Comparison of ENCODE assay signal across 22 cellular contexts in the genomic region with DNA sequence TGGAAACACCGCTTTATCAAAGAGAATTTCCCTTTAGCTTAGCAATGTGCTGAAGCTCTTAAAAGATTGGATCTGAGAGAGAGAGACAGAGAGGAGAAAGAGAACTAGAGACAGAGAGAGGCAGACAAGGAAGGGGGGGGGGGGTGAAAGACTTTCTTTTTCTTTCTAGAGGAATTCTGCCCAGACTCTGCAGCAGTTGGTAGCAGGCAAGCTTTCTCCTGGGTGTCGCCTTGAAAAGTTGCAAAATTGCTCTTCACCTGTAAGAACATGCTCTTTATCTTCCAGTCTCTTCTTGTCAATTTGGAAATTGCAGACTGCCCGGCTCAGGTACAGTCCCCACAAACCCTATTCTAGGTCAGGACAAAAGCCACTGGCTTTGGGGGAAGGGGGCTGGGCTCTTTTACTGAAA. TPM values are rescaled to one million over a fixed set of nuclear protein-coding genes. Genes with fewer than 3 reads are reported as not detected.
DNase-seq lines count a peak whose midpoint lies in the region; ATAC-seq, FAIRE-seq and TF ChIP-seq lines count a peak whose summit lies in the region.
"Had no signal": no experiment of that assay in that cellular context is flagged by ENCODE, and none has a peak within 500 bp of the region (broad histone marks: within the 10 kb centered on the region; RNA-seq: fewer than 3 reads in every experiment).

No MANE protein-coding gene starts in this region.

- H3K4me2 ChIP-seq in astrocyte (ENCODE audit: low read length): peak overlapping the region; percentile 57
- H3K4me2 ChIP-seq: A549, KMS-11 had no signal

- H3K9ac ChIP-seq in astrocyte (ENCODE audit: low read length): peak overlapping the region; percentile 13
- H3K9ac ChIP-seq: KMS-11 had no signal

- no peak for ATAC-seq in activated CD8-positive, alpha-beta T cell treated with anti-CD3 and anti-CD28 coated beads for 36 hours
- ATAC-seq in body of pancreas: no peak
- ATAC-seq: A549, HepG2 had no signal

- no TSS peak for BruUV-seq in A673 (replicated peaks; lab: Mats Ljungman, UMichigan)

- in situ Hi-C loops in HAP-1 (cut with MboI; ENCODE audit: low sequenced_read_pairs): loop anchor here (10.0 to 25.0 kb wide), 2 partner anchors 228 to 374 kb away; no protein-coding TSS in a partner anchor

- no peak overlapping the region for H3K27ac Mint-ChIP-seq in astrocyte (ENCODE audit: unreplicated experiment)
- no peak overlapping the region for H3K27ac Mint-ChIP-seq in activated CD8-positive, alpha-beta T cell treated with anti-CD3 and anti-CD28 coated beads for 36 hours

- peaks cover 14% of the 10 kb centered on the region for H3K4me1 ChIP-seq in A673 (ENCODE audit: insufficient read depth, low read length, poor library complexity, severe bottlenecking)
- peaks cover 18% of the 10 kb centered on the region for H3K4me1 ChIP-seq in HAP-1
- no peaks in the 10 kb centered on the region for H3K4me1 ChIP-seq in astrocyte (ENCODE audit: insufficient read depth, low read length)
- H3K4me1 ChIP-seq in body of pancreas: peaks cover 10% of the 10 kb centered on the region
- H3K4me1 ChIP-seq: A549 had no signal

- no peak for DNase-seq in A673 (ENCODE audit: low spot score)
- peak in 1 of 2 experiments; percentile 65 for DNase-seq in HAP-1 (ENCODE audit: low spot score in 2 of 2)
- DNase-seq in astrocyte (ENCODE audit: low read depth): no peak
- DNase-seq in HCEC 1CT: no peak
- DNase-seq in NCI-H345 (lab: John Stamatoyannopoulos, UW): no peak
- no peak for DNase-seq in activated CD8-positive, alpha-beta T cell treated with anti-CD3 and anti-CD28 coated beads for 36 hours
- no peak for DNase-seq in body of pancreas
- DNase-seq: COR-L47, DMS153, NCI-H1048, NCI-H146, NCI-H2081, NCI-H510A treated with DMSO at 0.1 percent for 48 hours, SHP77 treated with DMSO at 0.1 percent for 48 hours had no signal

- H3K4me3 Mint-ChIP-seq in astrocyte (ENCODE audit: unreplicated experiment): no peak overlapping the region
- H3K4me3 Mint-ChIP-seq in activated CD8-positive, alpha-beta T cell treated with anti-CD3 and anti-CD28 coated beads for 36 hours: no peak overlapping the region

- peaks cover 6% of the 10 kb centered on the region for H3K79me2 ChIP-seq in astrocyte (ENCODE audit: insufficient read depth, low read length)

- CTCF ChIA-PET in A673 (lab: Charles Lee): no interaction called here
- CTCF ChIA-PET in activated CD8-positive, alpha-beta T cell treated with anti-CD3 and anti-CD28 coated beads for 36 hours (lab: Charles Lee): no interaction called here

- 8 to 16% methylated on average over 3 of the region's 3 CpGs for WGBS in body of pancreas, 2 donors

- H3K9me3 ChIP-seq in A673 (ENCODE audit: low read depth, low read length, poor library complexity, severe bottlenecking) (no peaks in the 10 kb centered on the region), HAP-1 (no peaks in the 10 kb centered on the region), astrocyte (ENCODE audit: insufficient read depth, low read depth, low read length) (no peaks in the 10 kb centered on the region), body of pancreas (no peaks in the 10 kb centered on the region)
- H3K9me3 ChIP-seq: A549 had no signal

- H3K27ac ChIP-seq in A673 (ENCODE audit: low read depth, low read length, poor library complexity, severe bottlenecking) (peak overlapping the region; percentile 95), astrocyte (ENCODE audit: low read depth, low read length) (no peak overlapping the region), layer of hippocampus (ENCODE audit: low read depth, low read length) (peak overlapping the region; percentile 30), body of pancreas (no peak overlapping the region)
- H3K27ac ChIP-seq: A549, C4-2B, KMS-11 had no signal

- TF ChIP-seq CTCF in A673 (conservative IDR thresholded peaks at IDR 0.05; ENCODE audit: low read depth, low read length) (no peak), astrocyte (IDR thresholded peaks at IDR 0.05; ENCODE audit: insufficient read depth, low read depth, low read length) (no peak), body of pancreas (IDR thresholded peaks at IDR 0.05) (no peak)
- TF ChIP-seq CTCF in activated CD8-positive, alpha-beta T cell treated with anti-CD3 and anti-CD28 coated beads for 36 hours (IDR thresholded peaks at IDR 0.05): no peak

- H3K4me1 Mint-ChIP-seq in astrocyte (ENCODE audit: low read depth, unreplicated experiment): no peaks in the 10 kb centered on the region
- peaks cover 11% of the 10 kb centered on the region for H3K4me1 Mint-ChIP-seq in activated CD8-positive, alpha-beta T cell treated with anti-CD3 and anti-CD28 coated beads for 36 hours (ENCODE audit: low read depth)

- H3K36me3 ChIP-seq in A673 (ENCODE audit: insufficient read depth, low read length, poor library complexity, severe bottlenecking) (peaks cover 20% of the 10 kb centered on the region), HAP-1 (replicated peaks) (peaks cover 21% of the 10 kb centered on the region), astrocyte (ENCODE audit: insufficient read depth, low read length) (no peaks in the 10 kb centered on the region), body of pancreas (replicated peaks in 1 of 2; ENCODE audit: insufficient read depth in 1 of 2, low read depth in 2 of 2) (no peaks in the 10 kb centered on the region)

- no peaks in the 10 kb centered on the region for H4K20me1 ChIP-seq in astrocyte (ENCODE audit: insufficient read depth, low read length)

- H3K4me3 ChIP-seq in A673 (ENCODE audit: low read depth, low read length, poor library complexity, severe bottlenecking): peak overlapping the region; percentile 71
- H3K4me3 ChIP-seq in HAP-1: peak overlapping the region; percentile 76
- no peak overlapping the region for H3K4me3 ChIP-seq in astrocyte (ENCODE audit: insufficient read depth, low read depth, low read length)
- no peak overlapping the region for H3K4me3 ChIP-seq in body of pancreas
- H3K4me3 ChIP-seq: A549 had no signal

- H3K27me3 ChIP-seq in A673 (replicated peaks; ENCODE audit: insufficient read depth, low read depth, low read length, poor library complexity): no peaks in the 10 kb centered on the region
- H3K27me3 ChIP-seq in HAP-1 (ENCODE audit: low read depth): no peaks in the 10 kb centered on the region
- peaks cover 80% of the 10 kb centered on the region for H3K27me3 ChIP-seq in astrocyte (ENCODE audit: insufficient read depth, low read length)
- H3K27me3 ChIP-seq in layer of hippocampus (ENCODE audit: control insufficient read depth, insufficient read depth, low read length): peaks cover 57% of the 10 kb centered on the region
- H3K27me3 ChIP-seq in body of pancreas: peaks cover 4 to 61% of the 10 kb centered on the region in 2 donors

- peaks cover 7% of the 10 kb centered on the region for H3K36me3 Mint-ChIP-seq in astrocyte (ENCODE audit: low read depth, unreplicated experiment)
- peaks cover 8% of the 10 kb centered on the region for H3K36me3 Mint-ChIP-seq in activated CD8-positive, alpha-beta T cell treated with anti-CD3 and anti-CD28 coated beads for 36 hours (ENCODE audit: low read depth)

- H3K9me3 Mint-ChIP-seq in astrocyte (ENCODE audit: unreplicated experiment): peaks cover 19% of the 10 kb centered on the region
- peaks cover 2% of the 10 kb centered on the region for H3K9me3 Mint-ChIP-seq in activated CD8-positive, alpha-beta T cell treated with anti-CD3 and anti-CD28 coated beads for 36 hours

- H2AFZ ChIP-seq in astrocyte (ENCODE audit: low read depth, low read length): no peak overlapping the region

- no peak for TF ChIP-seq POLR2A in body of pancreas (IDR thresholded peaks at IDR 0.05)

- POLR2A ChIA-PET in A673 (lab: Charles Lee; ENCODE audit: low non-redundant PET): interaction anchor here (0.6 kb wide), 1 partner anchor 195 kb away, joined by 9 read pairs; no protein-coding TSS in a partner anchor
- POLR2A ChIA-PET in activated CD8-positive, alpha-beta T cell treated with anti-CD3 and anti-CD28 coated beads for 36 hours (lab: Charles Lee): no interaction called here

- peaks cover 82% of the 10 kb centered on the region for H3K27me3 Mint-ChIP-seq in astrocyte (ENCODE audit: low read depth, unreplicated experiment)
- peaks cover 77% of the 10 kb centered on the region for H3K27me3 Mint-ChIP-seq in activated CD8-positive, alpha-beta T cell treated with anti-CD3 and anti-CD28 coated beads for 36 hours

- no peak for FAIRE-seq in astrocyte (lab: Jason Lieb, UNC)
- FAIRE-seq: A549, GM19239, HepG2 had no signal

- intact Hi-C loops in A673 (cut with micrococcal nuclease; ENCODE audit: unreplicated experiment) (loop anchor here (5.0 to 10.0 kb wide), 4 partner anchors 229 to 374 kb away; no protein-coding TSS in a partner anchor), body of pancreas (cut with DNase I) (no loop called here)
- intact Hi-C loops in activated CD8-positive, alpha-beta T cell treated with anti-CD3 and anti-CD28 coated beads for 36 hours (cut with micrococcal nuclease): no loop called here

RNA-seq across cellular contexts. Expression of gene OTX2, which starts 2.9 kb away (rescaled TPM):
- total RNA-seq in A673 (2021) (129 and 147 TPM in 2 replicates), astrocyte (2.3 and 8.2 TPM in 2 replicates), body of pancreas (not detected)
- not detected for total RNA-seq in activated CD8-positive, alpha-beta T cell treated with anti-CD3 and anti-CD28 coated beads for 36 hours
- total RNA-seq: HepG2, MCF 10A, OCI-LY7 had no signal

Comparison
In these comparisons a context has a peak if more than half of its experiments do, and no peak if none do; other contexts are left out.
1. H3K27ac ChIP-seq: peak in A673 (single experiment) and layer of hippocampus (single experiment); none in astrocyte (single experiment) and body of pancreas (0 of 4).
2. H3K4me3 ChIP-seq: peak in A673 (single experiment) and HAP-1 (single experiment); none in astrocyte (single experiment) and body of pancreas (0 of 2).
3. RNA of gene OTX2, which starts 2.9 kb away (total RNA-seq): 129 to 147 TPM in A673; 2.3 to 8.2 TPM in astrocyte, not detected in activated CD8-positive, alpha-beta T cell treated with anti-CD3 and anti-CD28 coated beads for 36 hours and not detected in body of pancreas; every median in the first group is over 10 times any median in the second.